ENCODE assay signal across 1 cellular context in the genomic region with DNA sequence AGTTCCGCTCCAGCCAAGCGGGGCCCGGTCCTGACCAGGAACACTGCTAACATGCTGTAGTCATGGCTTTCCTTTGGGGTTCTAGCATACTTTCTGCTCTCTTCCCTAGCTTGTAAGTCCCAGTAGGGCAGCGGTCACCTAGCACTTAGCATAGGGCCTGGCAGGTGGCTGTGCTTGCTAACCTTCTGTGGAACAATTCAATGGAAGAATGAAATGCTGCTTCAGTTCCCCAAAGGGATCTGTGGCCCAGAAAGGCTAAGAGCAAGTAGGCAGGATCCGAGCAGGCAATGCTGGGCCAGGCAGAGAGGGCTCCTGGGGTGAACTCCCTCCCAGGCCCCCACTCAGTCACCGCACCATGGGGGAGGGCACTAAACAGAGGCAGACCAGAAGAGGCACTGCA.
TF ChIP-seq lines count a peak whose summit lies in the region.

No MANE protein-coding gene starts in this region.

TF ChIP-seq in GM23338, 12 proteins besides CTCF, POLR2A, EP300 and RAD21:
- TF ChIP-seq POLR2AphosphoS5 (IDR thresholded peaks at IDR 0.05; ENCODE audit: low read depth) = no peak
- TF ChIP-seq, protein P1, sequence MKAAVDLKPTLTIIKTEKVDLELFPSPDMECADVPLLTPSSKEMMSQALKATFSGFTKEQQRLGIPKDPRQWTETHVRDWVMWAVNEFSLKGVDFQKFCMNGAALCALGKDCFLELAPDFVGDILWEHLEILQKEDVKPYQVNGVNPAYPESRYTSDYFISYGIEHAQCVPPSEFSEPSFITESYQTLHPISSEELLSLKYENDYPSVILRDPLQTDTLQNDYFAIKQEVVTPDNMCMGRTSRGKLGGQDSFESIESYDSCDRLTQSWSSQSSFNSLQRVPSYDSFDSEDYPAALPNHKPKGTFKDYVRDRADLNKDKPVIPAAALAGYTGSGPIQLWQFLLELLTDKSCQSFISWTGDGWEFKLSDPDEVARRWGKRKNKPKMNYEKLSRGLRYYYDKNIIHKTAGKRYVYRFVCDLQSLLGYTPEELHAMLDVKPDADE (IDR thresholded peaks at IDR 0.05) = no peak
- TF ChIP-seq CREB1 (CRISPR knock-in tag; IDR thresholded peaks at IDR 0.05; ENCODE audit: low read depth) = no peak
- TF ChIP-seq STAT1 (IDR thresholded peaks at IDR 0.05; ENCODE audit: unreplicated experiment) = no peak
- TF ChIP-seq, protein P2, sequence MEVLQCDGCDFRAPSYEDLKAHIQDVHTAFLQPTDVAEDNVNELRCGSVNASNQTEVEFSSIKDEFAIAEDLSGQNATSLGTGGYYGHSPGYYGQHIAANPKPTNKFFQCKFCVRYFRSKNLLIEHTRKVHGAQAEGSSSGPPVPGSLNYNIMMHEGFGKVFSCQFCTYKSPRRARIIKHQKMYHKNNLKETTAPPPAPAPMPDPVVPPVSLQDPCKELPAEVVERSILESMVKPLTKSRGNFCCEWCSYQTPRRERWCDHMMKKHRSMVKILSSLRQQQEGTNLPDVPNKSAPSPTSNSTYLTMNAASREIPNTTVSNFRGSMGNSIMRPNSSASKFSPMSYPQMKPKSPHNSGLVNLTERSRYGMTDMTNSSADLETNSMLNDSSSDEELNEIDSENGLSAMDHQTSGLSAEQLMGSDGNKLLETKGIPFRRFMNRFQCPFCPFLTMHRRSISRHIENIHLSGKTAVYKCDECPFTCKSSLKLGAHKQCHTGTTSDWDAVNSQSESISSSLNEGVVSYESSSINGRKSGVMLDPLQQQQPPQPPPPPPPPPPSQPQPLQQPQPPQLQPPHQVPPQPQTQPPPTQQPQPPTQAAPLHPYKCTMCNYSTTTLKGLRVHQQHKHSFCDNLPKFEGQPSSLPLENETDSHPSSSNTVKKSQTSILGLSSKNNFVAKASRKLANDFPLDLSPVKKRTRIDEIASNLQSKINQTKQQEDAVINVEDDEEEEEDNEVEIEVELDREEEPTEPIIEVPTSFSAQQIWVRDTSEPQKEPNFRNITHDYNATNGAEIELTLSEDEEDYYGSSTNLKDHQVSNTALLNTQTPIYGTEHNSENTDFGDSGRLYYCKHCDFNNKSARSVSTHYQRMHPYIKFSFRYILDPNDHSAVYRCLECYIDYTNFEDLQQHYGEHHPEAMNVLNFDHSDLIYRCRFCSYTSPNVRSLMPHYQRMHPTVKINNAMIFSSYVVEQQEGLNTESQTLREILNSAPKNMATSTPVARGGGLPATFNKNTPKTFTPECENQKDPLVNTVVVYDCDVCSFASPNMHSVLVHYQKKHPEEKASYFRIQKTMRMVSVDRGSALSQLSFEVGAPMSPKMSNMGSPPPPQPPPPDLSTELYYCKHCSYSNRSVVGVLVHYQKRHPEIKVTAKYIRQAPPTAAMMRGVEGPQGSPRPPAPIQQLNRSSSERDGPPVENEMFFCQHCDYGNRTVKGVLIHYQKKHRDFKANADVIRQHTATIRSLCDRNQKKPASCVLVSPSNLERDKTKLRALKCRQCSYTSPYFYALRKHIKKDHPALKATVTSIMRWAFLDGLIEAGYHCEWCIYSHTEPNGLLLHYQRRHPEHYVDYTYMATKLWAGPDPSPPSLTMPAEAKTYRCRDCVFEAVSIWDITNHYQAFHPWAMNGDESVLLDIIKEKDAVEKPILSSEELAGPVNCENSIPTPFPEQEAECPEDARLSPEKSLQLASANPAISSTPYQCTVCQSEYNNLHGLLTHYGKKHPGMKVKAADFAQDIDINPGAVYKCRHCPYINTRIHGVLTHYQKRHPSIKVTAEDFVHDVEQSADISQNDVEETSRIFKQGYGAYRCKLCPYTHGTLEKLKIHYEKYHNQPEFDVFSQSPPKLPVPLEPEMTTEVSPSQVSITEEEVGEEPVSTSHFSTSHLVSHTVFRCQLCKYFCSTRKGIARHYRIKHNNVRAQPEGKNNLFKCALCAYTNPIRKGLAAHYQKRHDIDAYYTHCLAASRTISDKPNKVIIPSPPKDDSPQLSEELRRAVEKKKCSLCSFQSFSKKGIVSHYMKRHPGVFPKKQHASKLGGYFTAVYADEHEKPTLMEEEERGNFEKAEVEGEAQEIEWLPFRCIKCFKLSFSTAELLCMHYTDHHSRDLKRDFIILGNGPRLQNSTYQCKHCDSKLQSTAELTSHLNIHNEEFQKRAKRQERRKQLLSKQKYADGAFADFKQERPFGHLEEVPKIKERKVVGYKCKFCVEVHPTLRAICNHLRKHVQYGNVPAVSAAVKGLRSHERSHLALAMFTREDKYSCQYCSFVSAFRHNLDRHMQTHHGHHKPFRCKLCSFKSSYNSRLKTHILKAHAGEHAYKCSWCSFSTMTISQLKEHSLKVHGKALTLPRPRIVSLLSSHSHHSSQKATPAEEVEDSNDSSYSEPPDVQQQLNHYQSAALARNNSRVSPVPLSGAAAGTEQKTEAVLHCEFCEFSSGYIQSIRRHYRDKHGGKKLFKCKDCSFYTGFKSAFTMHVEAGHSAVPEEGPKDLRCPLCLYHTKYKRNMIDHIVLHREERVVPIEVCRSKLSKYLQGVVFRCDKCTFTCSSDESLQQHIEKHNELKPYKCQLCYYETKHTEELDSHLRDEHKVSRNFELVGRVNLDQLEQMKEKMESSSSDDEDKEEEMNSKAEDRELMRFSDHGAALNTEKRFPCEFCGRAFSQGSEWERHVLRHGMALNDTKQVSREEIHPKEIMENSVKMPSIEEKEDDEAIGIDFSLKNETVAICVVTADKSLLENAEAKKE (CRISPR knock-in tag; IDR thresholded peaks at IDR 0.05) = no peak
- TF ChIP-seq EZH2 (IDR thresholded peaks at IDR 0.05; ENCODE audit: low read depth, unreplicated experiment) = no peak
- TF ChIP-seq ZNF331 (CRISPR knock-in tag; IDR thresholded peaks at IDR 0.05; ENCODE audit: low read depth) = no peak
- no peak for TF ChIP-seq ZNF114 (CRISPR knock-in tag; IDR thresholded peaks at IDR 0.05)
- TF ChIP-seq JUNB (IDR thresholded peaks at IDR 0.05; ENCODE audit: unreplicated experiment) = no peak
- TF ChIP-seq, protein P3, sequence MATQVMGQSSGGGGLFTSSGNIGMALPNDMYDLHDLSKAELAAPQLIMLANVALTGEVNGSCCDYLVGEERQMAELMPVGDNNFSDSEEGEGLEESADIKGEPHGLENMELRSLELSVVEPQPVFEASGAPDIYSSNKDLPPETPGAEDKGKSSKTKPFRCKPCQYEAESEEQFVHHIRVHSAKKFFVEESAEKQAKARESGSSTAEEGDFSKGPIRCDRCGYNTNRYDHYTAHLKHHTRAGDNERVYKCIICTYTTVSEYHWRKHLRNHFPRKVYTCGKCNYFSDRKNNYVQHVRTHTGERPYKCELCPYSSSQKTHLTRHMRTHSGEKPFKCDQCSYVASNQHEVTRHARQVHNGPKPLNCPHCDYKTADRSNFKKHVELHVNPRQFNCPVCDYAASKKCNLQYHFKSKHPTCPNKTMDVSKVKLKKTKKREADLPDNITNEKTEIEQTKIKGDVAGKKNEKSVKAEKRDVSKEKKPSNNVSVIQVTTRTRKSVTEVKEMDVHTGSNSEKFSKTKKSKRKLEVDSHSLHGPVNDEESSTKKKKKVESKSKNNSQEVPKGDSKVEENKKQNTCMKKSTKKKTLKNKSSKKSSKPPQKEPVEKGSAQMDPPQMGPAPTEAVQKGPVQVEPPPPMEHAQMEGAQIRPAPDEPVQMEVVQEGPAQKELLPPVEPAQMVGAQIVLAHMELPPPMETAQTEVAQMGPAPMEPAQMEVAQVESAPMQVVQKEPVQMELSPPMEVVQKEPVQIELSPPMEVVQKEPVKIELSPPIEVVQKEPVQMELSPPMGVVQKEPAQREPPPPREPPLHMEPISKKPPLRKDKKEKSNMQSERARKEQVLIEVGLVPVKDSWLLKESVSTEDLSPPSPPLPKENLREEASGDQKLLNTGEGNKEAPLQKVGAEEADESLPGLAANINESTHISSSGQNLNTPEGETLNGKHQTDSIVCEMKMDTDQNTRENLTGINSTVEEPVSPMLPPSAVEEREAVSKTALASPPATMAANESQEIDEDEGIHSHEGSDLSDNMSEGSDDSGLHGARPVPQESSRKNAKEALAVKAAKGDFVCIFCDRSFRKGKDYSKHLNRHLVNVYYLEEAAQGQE (IDR thresholded peaks at IDR 0.05; ENCODE audit: unreplicated experiment) = no peak
